3 cellular contexts compared by ENCODE assay signal in genomic region chr12:124623344-124623885, GRCh38.
TF ChIP-seq lines count a peak whose summit lies in the region.

No MANE protein-coding gene starts in this region.

TF ChIP-seq in SK-N-SH treated with all-trans-retinoic acid at 6 μM for 48 hours, 23 proteins besides CTCF, POLR2A, EP300 and RAD21:
- no peak for TF ChIP-seq ZNF8 (CRISPR knock-in tag; IDR thresholded peaks at IDR 0.05)
- TF ChIP-seq ZNF565 (CRISPR knock-in tag; conservative IDR thresholded peaks at IDR 0.05; ENCODE audit: low read depth): peak; percentile 99

TF ChIP-seq in SK-N-SH, 30 proteins besides CTCF, POLR2A, EP300 and RAD21:
- no peak for TF ChIP-seq PBX3 (IDR thresholded peaks at IDR 0.05)
- TF ChIP-seq ZBTB33 (IDR thresholded peaks at IDR 0.05; ENCODE audit: borderline replicate concordance, low read depth): no peak
- TF ChIP-seq REST (IDR thresholded peaks at IDR 0.05; ENCODE audit: low read depth, low read length): no peak
- TF ChIP-seq SIN3A (IDR thresholded peaks at IDR 0.05; ENCODE audit: borderline replicate concordance, low read depth, low read length): no peak
- TF ChIP-seq USF2 (IDR thresholded peaks at IDR 0.05; ENCODE audit: borderline replicate concordance, low read depth, low read length): no peak
- no peak for TF ChIP-seq MXI1 (IDR thresholded peaks at IDR 0.05; ENCODE audit: low read depth, low read length)
- TF ChIP-seq ELF1 (IDR thresholded peaks at IDR 0.05): no peak
- TF ChIP-seq GATA2 (CRISPR knock-in tag; IDR thresholded peaks at IDR 0.05): no peak
- no peak for TF ChIP-seq SMC3 (IDR thresholded peaks at IDR 0.05; ENCODE audit: low read depth, low read length)
- TF ChIP-seq RCOR1 (IDR thresholded peaks at IDR 0.05; ENCODE audit: low read length): no peak
- TF ChIP-seq POLR2AphosphoS5 (IDR thresholded peaks at IDR 0.05; ENCODE audit: low read depth, low read length): no peak
- TF ChIP-seq NFIC (IDR thresholded peaks at IDR 0.05; ENCODE audit: borderline replicate concordance): no peak
- TF ChIP-seq RFX5 (IDR thresholded peaks at IDR 0.05; ENCODE audit: low read length): no peak
- TF ChIP-seq FOXM1 (IDR thresholded peaks at IDR 0.05; ENCODE audit: low read depth): no peak
- TF ChIP-seq CHD2 (IDR thresholded peaks at IDR 0.05; ENCODE audit: low read length, partially characterized antibody): no peak
- no peak for TF ChIP-seq MEF2A (IDR thresholded peaks at IDR 0.05; ENCODE audit: borderline replicate concordance, low read depth)
- TF ChIP-seq RXRA (IDR thresholded peaks at IDR 0.05; ENCODE audit: borderline replicate concordance, low read depth): no peak
- TF ChIP-seq TAF1 (IDR thresholded peaks at IDR 0.05; ENCODE audit: borderline replicate concordance, low read depth, low read length): no peak

TF ChIP-seq in H1, 55 proteins besides CTCF, POLR2A, EP300 and RAD21:
- TF ChIP-seq SIN3A (conservative IDR thresholded peaks at IDR 0.05 in 1 of 2, IDR thresholded peaks at IDR 0.05 in 1 of 2; ENCODE audit: low read depth in 1 of 2, low read length in 2 of 2): no peak
- TF ChIP-seq YY1 (IDR thresholded peaks at IDR 0.05; ENCODE audit: low read depth, low read length): 0 out of 2 replicates have a peak, but pooled peaks have one; percentile 36
TF ChIP-seq in H1: peak in this region for 1.
